2 cellular contexts compared by ENCODE assay signal in the genomic region with DNA sequence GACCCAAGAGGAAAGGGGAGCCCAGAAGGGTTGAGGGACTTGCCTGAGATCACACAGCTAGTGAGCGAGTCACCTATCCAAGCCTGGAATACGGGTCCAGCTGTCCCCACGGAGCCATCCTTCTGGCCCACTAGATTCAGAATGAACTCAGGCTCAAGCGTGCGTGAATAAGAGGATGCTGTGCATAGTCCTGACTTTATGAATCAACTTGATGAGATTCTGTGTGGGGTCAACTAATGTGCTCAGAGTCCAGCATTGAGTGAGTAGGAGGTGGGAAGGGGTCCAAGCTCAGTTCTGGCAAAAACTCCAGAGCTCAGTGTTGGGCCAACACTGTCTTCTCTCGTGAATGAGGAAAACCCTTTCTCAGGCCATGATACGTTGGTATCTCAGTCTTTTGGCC.
TF ChIP-seq lines count a peak whose summit lies in the region.

No MANE protein-coding gene starts in this region.

TF ChIP-seq in liver, 16 proteins besides CTCF, POLR2A, EP300 and RAD21:
- TF ChIP-seq EGR1 (IDR thresholded peaks at IDR 0.05; ENCODE audit: low read depth in 2 of 2), result no peak
- no peak for TF ChIP-seq SP1 (IDR thresholded peaks at IDR 0.05)
- TF ChIP-seq HNF4A (conservative IDR thresholded peaks at IDR 0.05), result peak; percentile 15 to 41
TF ChIP-seq in liver: peak in this region for 1.

TF ChIP-seq in HepG2, 621 proteins besides CTCF, POLR2A, EP300 and RAD21:
- TF ChIP-seq NR1H2 (CRISPR knock-in tag; IDR thresholded peaks at IDR 0.05; ENCODE audit: borderline replicate concordance, low read depth), result no peak
- no peak for TF ChIP-seq MTF2 (CRISPR knock-in tag; IDR thresholded peaks at IDR 0.05; ENCODE audit: borderline replicate concordance)
- TF ChIP-seq STAT5B (CRISPR knock-in tag; IDR thresholded peaks at IDR 0.05), result no peak
- no peak for TF ChIP-seq ZNF431 (CRISPR knock-in tag; IDR thresholded peaks at IDR 0.05; ENCODE audit: borderline replicate concordance, low read depth)
- TF ChIP-seq SATB2 (CRISPR knock-in tag; IDR thresholded peaks at IDR 0.05), result no peak
- no peak for TF ChIP-seq POLR2G (IDR thresholded peaks at IDR 0.05; ENCODE audit: low read depth, low read length)
- TF ChIP-seq, protein P1, sequence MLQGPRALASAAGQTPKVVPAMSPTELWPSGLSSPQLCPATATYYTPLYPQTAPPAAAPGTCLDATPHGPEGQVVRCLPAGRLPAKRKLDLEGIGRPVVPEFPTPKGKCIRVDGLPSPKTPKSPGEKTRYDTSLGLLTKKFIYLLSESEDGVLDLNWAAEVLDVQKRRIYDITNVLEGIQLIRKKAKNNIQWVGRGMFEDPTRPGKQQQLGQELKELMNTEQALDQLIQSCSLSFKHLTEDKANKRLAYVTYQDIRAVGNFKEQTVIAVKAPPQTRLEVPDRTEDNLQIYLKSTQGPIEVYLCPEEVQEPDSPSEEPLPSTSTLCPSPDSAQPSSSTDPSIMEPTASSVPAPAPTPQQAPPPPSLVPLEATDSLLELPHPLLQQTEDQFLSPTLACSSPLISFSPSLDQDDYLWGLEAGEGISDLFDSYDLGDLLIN (CRISPR knock-in tag; IDR thresholded peaks at IDR 0.05; ENCODE audit: borderline replicate concordance), result no peak
- no peak for TF ChIP-seq KLF15 (CRISPR knock-in tag; IDR thresholded peaks at IDR 0.05; ENCODE audit: borderline replicate concordance)
- TF ChIP-seq ZNF652 (CRISPR knock-in tag; IDR thresholded peaks at IDR 0.05; ENCODE audit: borderline replicate concordance, low read depth), result no peak
- no peak for TF ChIP-seq ZNF891 (CRISPR knock-in tag; IDR thresholded peaks at IDR 0.05)
- TF ChIP-seq, protein P2, sequence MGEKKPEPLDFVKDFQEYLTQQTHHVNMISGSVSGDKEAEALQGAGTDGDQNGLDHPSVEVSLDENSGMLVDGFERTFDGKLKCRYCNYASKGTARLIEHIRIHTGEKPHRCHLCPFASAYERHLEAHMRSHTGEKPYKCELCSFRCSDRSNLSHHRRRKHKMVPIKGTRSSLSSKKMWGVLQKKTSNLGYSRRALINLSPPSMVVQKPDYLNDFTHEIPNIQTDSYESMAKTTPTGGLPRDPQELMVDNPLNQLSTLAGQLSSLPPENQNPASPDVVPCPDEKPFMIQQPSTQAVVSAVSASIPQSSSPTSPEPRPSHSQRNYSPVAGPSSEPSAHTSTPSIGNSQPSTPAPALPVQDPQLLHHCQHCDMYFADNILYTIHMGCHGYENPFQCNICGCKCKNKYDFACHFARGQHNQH (CRISPR knock-in tag; IDR thresholded peaks at IDR 0.05), result no peak
- no peak for TF ChIP-seq SIN3B (IDR thresholded peaks at IDR 0.05; ENCODE audit: low read length)
- no peak for TF ChIP-seq ZSCAN31 (CRISPR knock-in tag; IDR thresholded peaks at IDR 0.05; ENCODE audit: low read depth)
- no peak for TF ChIP-seq PHF5A (CRISPR knock-in tag; IDR thresholded peaks at IDR 0.05; ENCODE audit: low read depth, unreplicated experiment)
- TF ChIP-seq CBFB (CRISPR knock-in tag; IDR thresholded peaks at IDR 0.05), result no peak
- TF ChIP-seq ZNF543 (CRISPR knock-in tag; IDR thresholded peaks at IDR 0.05), result no peak
- TF ChIP-seq SMYD3 (CRISPR knock-in tag; IDR thresholded peaks at IDR 0.05), result no peak
- no peak for TF ChIP-seq KLF11 (CRISPR knock-in tag; IDR thresholded peaks at IDR 0.05)
